9 cellular contexts compared by ENCODE assay signal in the genomic region with DNA sequence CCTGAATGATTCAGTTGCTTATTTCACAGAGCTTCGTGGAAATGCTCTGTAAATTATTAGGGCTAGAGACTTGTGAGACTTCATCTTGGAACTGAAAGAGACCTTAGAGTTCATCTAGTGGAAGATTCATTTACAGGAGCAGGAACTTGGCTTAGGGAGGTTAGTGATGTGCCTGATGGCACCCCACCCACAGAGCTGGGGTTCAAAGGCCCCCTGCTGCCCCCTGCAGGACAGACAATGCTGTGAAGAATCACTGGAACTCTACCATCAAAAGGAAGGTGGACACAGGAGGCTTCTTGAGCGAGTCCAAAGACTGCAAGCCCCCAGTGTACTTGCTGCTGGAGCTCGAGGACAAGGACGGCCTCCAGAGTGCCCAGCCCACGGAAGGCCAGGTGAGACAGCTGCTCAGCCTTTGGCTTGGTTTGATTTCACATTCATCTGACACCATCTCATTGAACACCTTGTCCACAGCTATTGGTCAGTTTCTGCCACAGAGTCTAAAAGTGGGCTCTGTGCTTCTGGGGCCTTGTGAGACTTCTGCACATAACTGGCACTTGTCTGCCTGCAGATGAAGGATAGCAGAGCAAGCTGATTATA. TPM values are rescaled to one million over a fixed set of nuclear protein-coding genes. Genes with fewer than 3 reads are reported as not detected.
DNase-seq lines count a peak whose midpoint lies in the region; ATAC-seq and TF ChIP-seq lines count a peak whose summit lies in the region.
"Had no signal": no experiment of that assay in that cellular context is flagged by ENCODE, and none has a peak within 500 bp of the region (broad histone marks: within the 10 kb centered on the region; RNA-seq: fewer than 3 reads in every experiment).

No MANE protein-coding gene starts in this region.

- DNase-seq in COLO668 (lab: John Stamatoyannopoulos, UW; ENCODE audit: unreplicated experiment), result peak; percentile 43
- peak; percentile 74 for DNase-seq in GM23338 (ENCODE audit: low spot score)
- DNase-seq in OCI-LY7 (ENCODE audit: low spot score), result peak; percentile 76
- DNase-seq in activated T-cell treated with anti-CD3 and anti-CD28 coated beads, Interleukin-2, amount 50 U/mL, for 1 hour, result peak; percentile 51
- DNase-seq in glutamatergic neuron, result peak; percentile 78
- peak; percentile 56 to 66 for DNase-seq in stimulated activated CD4-positive, alpha-beta T cell treated with anti-CD3 and anti-CD28 coated beads, Interleukin-2, amount 100 ng/mL, for 48 hours
- DNase-seq in coronary artery (ENCODE audit: low spot score), result no peak

- H3K36me3 ChIP-seq in GM23338 (ENCODE audit: insufficient read depth) (peaks cover 31% of the 10 kb centered on the region), OCI-LY7 (ENCODE audit: insufficient read depth, low read length) (peaks cover 96% of the 10 kb centered on the region)

- H3K79me2 ChIP-seq in GM23338 (replicated peaks; ENCODE audit: insufficient read depth), result no peaks in the 10 kb centered on the region
- H3K79me2 ChIP-seq in OCI-LY7 (ENCODE audit: insufficient read depth, low read depth, low read length), result peaks cover 49% of the 10 kb centered on the region; the same call in 1 of the 2 replicates

- TF ChIP-seq CTCF in GM23338 (conservative IDR thresholded peaks at IDR 0.05; ENCODE audit: low read depth in 2 of 2) (peak; percentile 67), OCI-LY7 (conservative IDR thresholded peaks at IDR 0.05; ENCODE audit: low read length) (peak; percentile 91), glutamatergic neuron (IDR thresholded peaks at IDR 0.05; ENCODE audit: partially characterized antibody, unreplicated experiment) (peak; percentile 64), coronary artery (IDR thresholded peaks at IDR 0.05) (no peak)

- H3K9me3 Mint-ChIP-seq in GM23338 (no peaks in the 10 kb centered on the region), glutamatergic neuron (ENCODE audit: unreplicated experiment) (peaks cover 1% of the 10 kb centered on the region)

- H3K4me1 ChIP-seq in GM23338 (ENCODE audit: insufficient read depth), result no peaks in the 10 kb centered on the region
- peaks cover 8% of the 10 kb centered on the region for H3K4me1 ChIP-seq in OCI-LY7 (ENCODE audit: insufficient read depth, low read length, poor library complexity, severe bottlenecking)

- H3K27me3 Mint-ChIP-seq in GM23338 (ENCODE audit: insufficient read depth, low read depth, poor library complexity) (no peaks in the 10 kb centered on the region), glutamatergic neuron (ENCODE audit: unreplicated experiment) (no peaks in the 10 kb centered on the region)

- H3K4me3 ChIP-seq in GM23338 (no peak overlapping the region), OCI-LY7 (ENCODE audit: low read depth, low read length, poor library complexity, severe bottlenecking) (no peak overlapping the region), coronary artery (no peak overlapping the region)

- H3K4me3 Mint-ChIP-seq in GM23338 (no peak overlapping the region), glutamatergic neuron (ENCODE audit: unreplicated experiment) (no peak overlapping the region)

- H4K20me1 ChIP-seq in GM23338 (replicated peaks; ENCODE audit: insufficient read depth) (peaks cover 20% of the 10 kb centered on the region), OCI-LY7 (ENCODE audit: insufficient read depth, low read length) (no peaks in the 10 kb centered on the region)

- H3K4me1 Mint-ChIP-seq in GM23338 (no peaks in the 10 kb centered on the region), glutamatergic neuron (ENCODE audit: low read depth, unreplicated experiment) (peaks cover 2% of the 10 kb centered on the region)

- H2AFZ ChIP-seq in GM23338 (no peak overlapping the region), OCI-LY7 (ENCODE audit: low read length) (no peak overlapping the region)

- BruUV-seq in OCI-LY7 (replicated peaks; lab: Mats Ljungman, UMichigan), result no TSS peak

- no peaks in the 10 kb centered on the region for H3K9me3 ChIP-seq in OCI-LY7 (ENCODE audit: low read length)

- POLR2A ChIA-PET in OCI-LY7 (lab: Charles Lee), result interaction anchor here (0.5 to 0.7 kb wide), 2 partner anchors 18 to 90 kb away, joined by 3 to 4 read pairs; no protein-coding TSS in a partner anchor

- H3K9me2 ChIP-seq in GM23338 (ENCODE audit: insufficient read depth) (no peaks in the 10 kb centered on the region), OCI-LY7 (ENCODE audit: insufficient read depth, low read length) (no peaks in the 10 kb centered on the region)

- no peaks in the 10 kb centered on the region for H3F3A ChIP-seq in GM23338 (replicated peaks; ENCODE audit: low read depth)

- peak; percentile 84 for ATAC-seq in GM23338
- ATAC-seq in HG03097 (IDR thresholded peaks at IDR 0.05; ENCODE audit: low FRiP score, unreplicated experiment), result no peak

- H3K4me2 ChIP-seq in GM23338 (no peak overlapping the region), OCI-LY7 (ENCODE audit: low read length) (no peak overlapping the region)

- no peak overlapping the region for H3K27ac ChIP-seq in GM23338 (ENCODE audit: low read depth)
- H3K27ac ChIP-seq in OCI-LY7 (ENCODE audit: low read depth, low read length, poor library complexity, severe bottlenecking), result no peak overlapping the region
- no peak overlapping the region for H3K27ac ChIP-seq in coronary artery

- intact Hi-C loops in OCI-LY7 (cut with micrococcal nuclease; ENCODE audit: unreplicated experiment), result loop anchor here (1.0 to 10.0 kb wide), 3 partner anchors 101 to 154 kb away; no protein-coding TSS in a partner anchor

- no peaks in the 10 kb centered on the region for H3K27me3 ChIP-seq in GM23338 (ENCODE audit: insufficient read depth)

- H3K27ac Mint-ChIP-seq in GM23338, result no peak overlapping the region; the same call in 1 of the 2 replicates
- no peak overlapping the region for H3K27ac Mint-ChIP-seq in glutamatergic neuron (ENCODE audit: unreplicated experiment)

- H3K36me3 Mint-ChIP-seq in GM23338 (ENCODE audit: low read depth) (peaks cover 59% of the 10 kb centered on the region), glutamatergic neuron (ENCODE audit: unreplicated experiment) (no peaks in the 10 kb centered on the region)

- CTCF ChIA-PET in OCI-LY7 (lab: Charles Lee; ENCODE audit: unreplicated experiment), result interaction anchor here (1.0 kb wide), 1 partner anchor 122 kb away, joined by 4 read pairs; no protein-coding TSS in a partner anchor

TF ChIP-seq in GM23338, 12 proteins besides CTCF, POLR2A, EP300 and RAD21 (continues in another document):
- no peak for TF ChIP-seq POLR2AphosphoS5 (IDR thresholded peaks at IDR 0.05; ENCODE audit: low read depth)

RNA-seq across cellular contexts. Expression of gene MYBL2, which starts 25.1 kb away (rescaled TPM):
- total RNA-seq in GM23338 (2014; rRNA removed; shearing (Covaris generic)), result 95.3 and 131 TPM in 2 replicates
- 71.7 and 72.3 TPM in 2 replicates for polyA plus RNA-seq in GM23338 (2016; fragmentation: Nextera tagmentation; extraction: Ambion mirVana)
- 226 and 268 TPM in 2 replicates for total RNA-seq in OCI-LY7 (2014; rRNA removed; shearing (Covaris generic))
- total RNA-seq in OCI-LY7 (2022), result 450 and 472 TPM in 2 replicates
- 19.0 TPM for total RNA-seq in glutamatergic neuron (ENCODE audit: unreplicated experiment)

RNA-seq across cellular contexts. Expression of gene GTSF1L, which starts 34.8 kb away (rescaled TPM):
- total RNA-seq in GM23338 (2014; rRNA removed; shearing (Covaris generic)), result not detected in 2 replicates
- polyA plus RNA-seq in GM23338 (2016; fragmentation: Nextera tagmentation; extraction: Ambion mirVana), result not detected in 2 replicates
- total RNA-seq in OCI-LY7 (2014; rRNA removed; shearing (Covaris generic)), result 0.21 and 3.1 TPM in 2 replicates
- total RNA-seq in OCI-LY7 (2022) (3.3 and 4.0 TPM in 2 replicates), glutamatergic neuron (ENCODE audit: unreplicated experiment) (not detected)
- total RNA-seq: skeletal muscle tissue had no signal
